Comparison of ENCODE assay signal across 8 cellular contexts in the genomic region with DNA sequence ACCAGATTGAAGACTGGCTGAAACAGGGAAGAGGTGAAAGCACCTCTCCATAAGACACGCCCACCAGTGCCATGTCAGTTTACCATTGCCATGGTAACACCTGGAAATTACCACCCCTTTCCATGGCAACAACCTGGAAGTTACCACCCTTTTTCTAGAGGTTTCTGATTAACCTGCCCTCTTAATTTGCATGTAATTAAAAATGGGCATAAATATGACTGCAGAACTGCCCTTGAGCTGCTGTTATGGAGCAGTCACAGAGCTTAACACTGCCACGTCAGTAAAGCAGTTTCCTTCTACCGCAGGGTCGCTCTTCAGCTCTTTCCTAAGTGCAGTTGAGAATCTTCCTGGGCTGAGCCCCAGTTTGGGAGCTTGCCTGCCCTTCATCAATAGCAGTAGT. TPM values are rescaled to one million over a fixed set of nuclear protein-coding genes. Genes with fewer than 3 reads are reported as not detected.
A peak's percentile ranks its signal among the peaks of the same experiment; 100 is the strongest.
DNase-seq lines count a peak whose midpoint lies in the region; ATAC-seq and TF ChIP-seq lines count a peak whose summit lies in the region.

No MANE protein-coding gene starts in this region.

- in situ Hi-C loops in HAP-1 (cut with MboI; ENCODE audit: low sequenced_read_pairs) = no loop called here

- TF ChIP-seq CTCF in WTC11 (IDR thresholded peaks at IDR 0.05) = no peak

- H3K4me1 ChIP-seq in HAP-1 = peaks cover 38% of the 10 kb centered on the region

- H3K4me3 Mint-ChIP-seq in WTC11 = no peak overlapping the region

- H3K36me3 ChIP-seq in HAP-1 (replicated peaks) = no peaks in the 10 kb centered on the region

- H3K9me3 Mint-ChIP-seq in WTC11 = no peaks in the 10 kb centered on the region

- H3K4me3 ChIP-seq in HAP-1 = no peak overlapping the region

- ATAC-seq in HG02938 (IDR thresholded peaks at IDR 0.05; ENCODE audit: unreplicated experiment) (peak; percentile 30), WTC11 (peak; percentile 25), left colon (peak; percentile 52), GM21619 (IDR thresholded peaks at IDR 0.05; ENCODE audit: unreplicated experiment) (no peak)

- H3K9me3 ChIP-seq in HAP-1 = no peaks in the 10 kb centered on the region

- H3K27me3 Mint-ChIP-seq in WTC11 (ENCODE audit: low read depth) = no peaks in the 10 kb centered on the region

- peak; percentile 48 for DNase-seq in activated CD4-positive, alpha-beta T cell treated with anti-CD3 and anti-CD28 coated beads for 48 hours
- no peak for DNase-seq in activated CD4-positive, alpha-beta T cell treated with anti-CD3 and anti-CD28 coated beads for 1 hour
- DNase-seq in WTC11 (ENCODE audit: low spot score) (peak; percentile 69), left colon (peak; percentile 45 to 73), NCI-H1105 treated with DMSO at 0.1 percent for 48 hours (lab: John Stamatoyannopoulos, UW) (no peak), HAP-1 (ENCODE audit: low spot score in 2 of 2) (no peak)

- H3K27me3 ChIP-seq in HAP-1 (ENCODE audit: low read depth) = no peaks in the 10 kb centered on the region

- peak overlapping the region; percentile 88 for H3K27ac Mint-ChIP-seq in WTC11

- H3K4me1 Mint-ChIP-seq in WTC11 = peaks cover 69% of the 10 kb centered on the region

- H3K36me3 Mint-ChIP-seq in WTC11 = no peaks in the 10 kb centered on the region

- intact Hi-C loops in left colon (cut with DNase I, micrococcal nuclease) = no loop called here

- CTCF ChIA-PET in WTC11 (lab: Charles Lee) = interaction anchor here (1.0 kb wide), 1 partner anchor 40 kb away, joined by 3 read pairs; no protein-coding TSS in a partner anchor

- POLR2A ChIA-PET in WTC11 (lab: Charles Lee) = no interaction called here

TF ChIP-seq in WTC11, 78 proteins besides CTCF, POLR2A, EP300 and RAD21:
- no peak for TF ChIP-seq SMAD3 (CRISPR knock-in tag; IDR thresholded peaks at IDR 0.05; ENCODE audit: borderline replicate concordance)
- no peak for TF ChIP-seq PREB (CRISPR knock-in tag; IDR thresholded peaks at IDR 0.05; ENCODE audit: borderline replicate concordance)
- no peak for TF ChIP-seq ZMAT4 (CRISPR knock-in tag; IDR thresholded peaks at IDR 0.05)
- TF ChIP-seq ZNF671 (CRISPR knock-in tag; IDR thresholded peaks at IDR 0.05) = no peak
- TF ChIP-seq, protein P1, sequence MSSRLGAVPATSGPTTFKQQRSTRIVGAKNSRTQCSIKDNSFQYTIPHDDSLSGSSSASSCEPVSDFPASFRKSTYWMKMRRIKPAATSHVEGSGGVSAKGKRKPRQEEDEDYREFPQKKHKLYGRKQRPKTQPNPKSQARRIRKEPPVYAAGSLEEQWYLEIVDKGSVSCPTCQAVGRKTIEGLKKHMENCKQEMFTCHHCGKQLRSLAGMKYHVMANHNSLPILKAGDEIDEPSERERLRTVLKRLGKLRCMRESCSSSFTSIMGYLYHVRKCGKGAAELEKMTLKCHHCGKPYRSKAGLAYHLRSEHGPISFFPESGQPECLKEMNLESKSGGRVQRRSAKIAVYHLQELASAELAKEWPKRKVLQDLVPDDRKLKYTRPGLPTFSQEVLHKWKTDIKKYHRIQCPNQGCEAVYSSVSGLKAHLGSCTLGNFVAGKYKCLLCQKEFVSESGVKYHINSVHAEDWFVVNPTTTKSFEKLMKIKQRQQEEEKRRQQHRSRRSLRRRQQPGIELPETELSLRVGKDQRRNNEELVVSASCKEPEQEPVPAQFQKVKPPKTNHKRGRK (CRISPR knock-in tag; IDR thresholded peaks at IDR 0.05; ENCODE audit: borderline replicate concordance) = no peak
- TF ChIP-seq ZNF219 (CRISPR knock-in tag; IDR thresholded peaks at IDR 0.05; ENCODE audit: borderline replicate concordance) = no peak
- TF ChIP-seq FOXP1 (CRISPR knock-in tag; IDR thresholded peaks at IDR 0.05; ENCODE audit: borderline replicate concordance) = no peak
- TF ChIP-seq JAZF1 (CRISPR knock-in tag; IDR thresholded peaks at IDR 0.05) = no peak
- TF ChIP-seq, protein P2, sequence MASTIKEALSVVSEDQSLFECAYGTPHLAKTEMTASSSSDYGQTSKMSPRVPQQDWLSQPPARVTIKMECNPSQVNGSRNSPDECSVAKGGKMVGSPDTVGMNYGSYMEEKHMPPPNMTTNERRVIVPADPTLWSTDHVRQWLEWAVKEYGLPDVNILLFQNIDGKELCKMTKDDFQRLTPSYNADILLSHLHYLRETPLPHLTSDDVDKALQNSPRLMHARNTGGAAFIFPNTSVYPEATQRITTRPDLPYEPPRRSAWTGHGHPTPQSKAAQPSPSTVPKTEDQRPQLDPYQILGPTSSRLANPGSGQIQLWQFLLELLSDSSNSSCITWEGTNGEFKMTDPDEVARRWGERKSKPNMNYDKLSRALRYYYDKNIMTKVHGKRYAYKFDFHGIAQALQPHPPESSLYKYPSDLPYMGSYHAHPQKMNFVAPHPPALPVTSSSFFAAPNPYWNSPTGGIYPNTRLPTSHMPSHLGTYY (CRISPR knock-in tag; IDR thresholded peaks at IDR 0.05) = no peak
TF ChIP-seq in WTC11: peak in this region for 0.

RNA-seq across cellular contexts. Expression of gene RASSF3, which starts 55.2 kb away (rescaled TPM):
- total RNA-seq in WTC11 (2021) (45.2 to 54.7 TPM (median 50.2 TPM) in 3 replicates), left colon (100 to 1,000 TPM in 1 of 2 donors, 10 to 100 TPM in 1; 88.4 to 104 TPM)

Comparison
In these comparisons a context has a peak if more than half of its experiments do, and no peak if none do; other contexts are left out.
1. DNase-seq: peak in activated CD4-positive, alpha-beta T cell treated with anti-CD3 and anti-CD28 coated beads for 48 hours (single experiment), WTC11 (single experiment) and left colon (2 of 2); none in activated CD4-positive, alpha-beta T cell treated with anti-CD3 and anti-CD28 coated beads for 1 hour (single experiment), NCI-H1105 treated with DMSO at 0.1 percent for 48 hours (single experiment) and HAP-1 (0 of 2).